1 cellular context compared by ENCODE assay signal in genomic region chr15:39602143-39602542, GRCh38.
TF ChIP-seq lines count a peak whose summit lies in the region.

No MANE protein-coding gene starts in this region.

TF ChIP-seq in GM23338, 12 proteins besides CTCF, POLR2A, EP300 and RAD21:
- TF ChIP-seq, protein P1, sequence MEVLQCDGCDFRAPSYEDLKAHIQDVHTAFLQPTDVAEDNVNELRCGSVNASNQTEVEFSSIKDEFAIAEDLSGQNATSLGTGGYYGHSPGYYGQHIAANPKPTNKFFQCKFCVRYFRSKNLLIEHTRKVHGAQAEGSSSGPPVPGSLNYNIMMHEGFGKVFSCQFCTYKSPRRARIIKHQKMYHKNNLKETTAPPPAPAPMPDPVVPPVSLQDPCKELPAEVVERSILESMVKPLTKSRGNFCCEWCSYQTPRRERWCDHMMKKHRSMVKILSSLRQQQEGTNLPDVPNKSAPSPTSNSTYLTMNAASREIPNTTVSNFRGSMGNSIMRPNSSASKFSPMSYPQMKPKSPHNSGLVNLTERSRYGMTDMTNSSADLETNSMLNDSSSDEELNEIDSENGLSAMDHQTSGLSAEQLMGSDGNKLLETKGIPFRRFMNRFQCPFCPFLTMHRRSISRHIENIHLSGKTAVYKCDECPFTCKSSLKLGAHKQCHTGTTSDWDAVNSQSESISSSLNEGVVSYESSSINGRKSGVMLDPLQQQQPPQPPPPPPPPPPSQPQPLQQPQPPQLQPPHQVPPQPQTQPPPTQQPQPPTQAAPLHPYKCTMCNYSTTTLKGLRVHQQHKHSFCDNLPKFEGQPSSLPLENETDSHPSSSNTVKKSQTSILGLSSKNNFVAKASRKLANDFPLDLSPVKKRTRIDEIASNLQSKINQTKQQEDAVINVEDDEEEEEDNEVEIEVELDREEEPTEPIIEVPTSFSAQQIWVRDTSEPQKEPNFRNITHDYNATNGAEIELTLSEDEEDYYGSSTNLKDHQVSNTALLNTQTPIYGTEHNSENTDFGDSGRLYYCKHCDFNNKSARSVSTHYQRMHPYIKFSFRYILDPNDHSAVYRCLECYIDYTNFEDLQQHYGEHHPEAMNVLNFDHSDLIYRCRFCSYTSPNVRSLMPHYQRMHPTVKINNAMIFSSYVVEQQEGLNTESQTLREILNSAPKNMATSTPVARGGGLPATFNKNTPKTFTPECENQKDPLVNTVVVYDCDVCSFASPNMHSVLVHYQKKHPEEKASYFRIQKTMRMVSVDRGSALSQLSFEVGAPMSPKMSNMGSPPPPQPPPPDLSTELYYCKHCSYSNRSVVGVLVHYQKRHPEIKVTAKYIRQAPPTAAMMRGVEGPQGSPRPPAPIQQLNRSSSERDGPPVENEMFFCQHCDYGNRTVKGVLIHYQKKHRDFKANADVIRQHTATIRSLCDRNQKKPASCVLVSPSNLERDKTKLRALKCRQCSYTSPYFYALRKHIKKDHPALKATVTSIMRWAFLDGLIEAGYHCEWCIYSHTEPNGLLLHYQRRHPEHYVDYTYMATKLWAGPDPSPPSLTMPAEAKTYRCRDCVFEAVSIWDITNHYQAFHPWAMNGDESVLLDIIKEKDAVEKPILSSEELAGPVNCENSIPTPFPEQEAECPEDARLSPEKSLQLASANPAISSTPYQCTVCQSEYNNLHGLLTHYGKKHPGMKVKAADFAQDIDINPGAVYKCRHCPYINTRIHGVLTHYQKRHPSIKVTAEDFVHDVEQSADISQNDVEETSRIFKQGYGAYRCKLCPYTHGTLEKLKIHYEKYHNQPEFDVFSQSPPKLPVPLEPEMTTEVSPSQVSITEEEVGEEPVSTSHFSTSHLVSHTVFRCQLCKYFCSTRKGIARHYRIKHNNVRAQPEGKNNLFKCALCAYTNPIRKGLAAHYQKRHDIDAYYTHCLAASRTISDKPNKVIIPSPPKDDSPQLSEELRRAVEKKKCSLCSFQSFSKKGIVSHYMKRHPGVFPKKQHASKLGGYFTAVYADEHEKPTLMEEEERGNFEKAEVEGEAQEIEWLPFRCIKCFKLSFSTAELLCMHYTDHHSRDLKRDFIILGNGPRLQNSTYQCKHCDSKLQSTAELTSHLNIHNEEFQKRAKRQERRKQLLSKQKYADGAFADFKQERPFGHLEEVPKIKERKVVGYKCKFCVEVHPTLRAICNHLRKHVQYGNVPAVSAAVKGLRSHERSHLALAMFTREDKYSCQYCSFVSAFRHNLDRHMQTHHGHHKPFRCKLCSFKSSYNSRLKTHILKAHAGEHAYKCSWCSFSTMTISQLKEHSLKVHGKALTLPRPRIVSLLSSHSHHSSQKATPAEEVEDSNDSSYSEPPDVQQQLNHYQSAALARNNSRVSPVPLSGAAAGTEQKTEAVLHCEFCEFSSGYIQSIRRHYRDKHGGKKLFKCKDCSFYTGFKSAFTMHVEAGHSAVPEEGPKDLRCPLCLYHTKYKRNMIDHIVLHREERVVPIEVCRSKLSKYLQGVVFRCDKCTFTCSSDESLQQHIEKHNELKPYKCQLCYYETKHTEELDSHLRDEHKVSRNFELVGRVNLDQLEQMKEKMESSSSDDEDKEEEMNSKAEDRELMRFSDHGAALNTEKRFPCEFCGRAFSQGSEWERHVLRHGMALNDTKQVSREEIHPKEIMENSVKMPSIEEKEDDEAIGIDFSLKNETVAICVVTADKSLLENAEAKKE (CRISPR knock-in tag; IDR thresholded peaks at IDR 0.05): peak; percentile 74
- no peak for TF ChIP-seq STAT1 (IDR thresholded peaks at IDR 0.05; ENCODE audit: unreplicated experiment)
- TF ChIP-seq ZNF114 (CRISPR knock-in tag; IDR thresholded peaks at IDR 0.05): no peak
